In the genomic region with DNA sequence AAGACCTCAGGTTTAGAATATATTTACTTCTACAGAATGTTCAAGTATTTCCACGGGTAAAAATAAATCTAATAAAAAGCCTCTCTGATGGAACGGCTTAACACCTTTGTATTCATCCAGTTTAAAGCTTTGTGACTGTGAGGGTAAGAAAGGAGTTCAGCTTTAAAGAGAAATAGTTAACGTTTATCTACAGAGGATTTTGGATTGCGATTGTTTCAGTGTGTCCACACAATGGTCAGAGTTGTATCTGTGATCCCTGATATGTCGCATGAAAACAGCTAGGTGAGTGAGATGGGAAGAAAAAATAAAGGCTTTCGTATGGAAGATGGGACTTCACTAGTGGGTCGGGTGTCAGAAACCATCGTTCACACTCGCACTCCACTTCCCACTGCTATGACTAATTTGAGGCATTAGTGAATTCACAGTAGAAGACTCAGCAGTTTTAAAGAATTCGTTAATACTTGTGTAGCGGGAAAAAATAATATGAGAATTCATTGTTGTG, we compare ENCODE assay signal across 8 cellular contexts. TPM values are rescaled to one million over a fixed set of nuclear protein-coding genes. Genes with fewer than 3 reads are reported as not detected.
A peak's percentile ranks its signal among the peaks of the same experiment; 100 is the strongest.
DNase-seq lines count a peak whose midpoint lies in the region; ATAC-seq, FAIRE-seq and TF ChIP-seq lines count a peak whose summit lies in the region.

No MANE protein-coding gene starts in this region.

- H3K36me3 Mint-ChIP-seq in Calu3 (ENCODE audit: insufficient read depth, unreplicated experiment), result peaks cover 31% of the 10 kb centered on the region

- TF ChIP-seq EP300 in HepG2 (IDR thresholded peaks at IDR 0.05; ENCODE audit: low read depth in 2 of 2, low read length in 2 of 2) (no peak), HepG2 (CRISPR knock-in tag; IDR thresholded peaks at IDR 0.05; ENCODE audit: borderline replicate concordance) (no peak)

- intact Hi-C loops in Calu3 (cut with micrococcal nuclease; ENCODE audit: unreplicated experiment), result loop anchor here (2.0 to 5.0 kb wide), 2 partner anchors 51 to 78 kb away; no protein-coding TSS in a partner anchor
- intact Hi-C loops in HepG2 (cut with micrococcal nuclease; ENCODE audit: unreplicated experiment), result loop anchor here (2.0 kb wide), 1 partner anchor 54 kb away; no protein-coding TSS in a partner anchor

- no peak for TF ChIP-seq RAD21 in HepG2 (CRISPR knock-in tag; IDR thresholded peaks at IDR 0.05)

- no peaks in the 10 kb centered on the region for H3K27me3 Mint-ChIP-seq in Calu3 (ENCODE audit: unreplicated experiment)

- no peaks in the 10 kb centered on the region for H3K9me3 ChIP-seq in HepG2 (ENCODE audit: low read length)
- H3K9me3 ChIP-seq in thymus (ENCODE audit: control insufficient read depth), result no peaks in the 10 kb centered on the region

- FAIRE-seq in HepG2 (lab: Jason Lieb, UNC), result peak; percentile 53

- peaks cover 27% of the 10 kb centered on the region for H4K20me1 ChIP-seq in HepG2 (ENCODE audit: insufficient read depth, low read length)

- peak overlapping the region; percentile 84 for H3K9ac ChIP-seq in HepG2 (ENCODE audit: insufficient read depth, low read depth, low read length)

- peak overlapping the region; percentile 80 for H3K4me2 ChIP-seq in HepG2 (ENCODE audit: low read depth, low read length)

- H3K4me1 ChIP-seq in HepG2 (ENCODE audit: insufficient read depth, low read length), result peaks cover 50% of the 10 kb centered on the region
- H3K4me1 ChIP-seq in thymus (ENCODE audit: control insufficient read depth, insufficient read depth, low read length), result peaks cover 6% of the 10 kb centered on the region

- H3K27me3 ChIP-seq in HepG2 (ENCODE audit: control insufficient read depth in 1 of 2, insufficient read depth in 2 of 2, low read length in 2 of 2), result no peaks in the 10 kb centered on the region
- peaks cover 12% of the 10 kb centered on the region for H3K27me3 ChIP-seq in thymus (ENCODE audit: control insufficient read depth, insufficient read depth)

- POLR2A ChIA-PET in HepG2 (lab: Yijun Ruan, JAX), result interaction anchor here (1.0 to 5.4 kb wide), 11 partner anchors 11 to 176 kb away, joined by 3 to 70 read pairs (median 5); partner anchors contain the start of genes NFRKB and PRDM10

- DNase-seq in Calu3 (no peak), Kasumi-1 (lab: John Stamatoyannopoulos, UW) (peak; percentile 28 to 68), astrocyte of the hippocampus (ENCODE audit: low read depth, low spot score) (peak; percentile 60), HepG2 (ENCODE audit: low spot score) (peak; percentile 13), HuH-7.5 (ENCODE audit: low spot score) (no peak), NCI-H2196 (lab: John Stamatoyannopoulos, UW; ENCODE audit: unreplicated experiment) (no peak)

- 0 out of 4 replicates have a peak, but pooled peaks of 1 of the 2 experiments have one; percentile 26 for TF ChIP-seq POLR2A in HepG2 (IDR thresholded peaks at IDR 0.05; ENCODE audit: insufficient read depth in 1 of 2, low read depth in 2 of 2, low read length in 2 of 2)

- H3K9me3 Mint-ChIP-seq in Calu3 (ENCODE audit: low read depth, unreplicated experiment), result no peaks in the 10 kb centered on the region

- H3K36me3 ChIP-seq in HepG2 (replicated peaks in 1 of 2; ENCODE audit: control insufficient read depth in 1 of 2, insufficient read depth in 2 of 2, low read length in 2 of 2) (no peaks in the 10 kb centered on the region), thymus (ENCODE audit: control insufficient read depth, insufficient read depth) (no peaks in the 10 kb centered on the region)

- H3K27ac ChIP-seq in HepG2 (ENCODE audit: extremely low read length, insufficient read depth, low read length) (peak overlapping the region; percentile 67), thymus (ENCODE audit: low read depth) (peak overlapping the region; percentile 33)

- no peak overlapping the region for H2AFZ ChIP-seq in HepG2 (ENCODE audit: low read length)

- under 1% methylated on average over 11 of the region's 11 CpGs for WGBS in HepG2 (ENCODE audit: low lambda C conversion rate)
- WGBS in thymus, result 57% methylated on average over 11 of the region's 11 CpGs

- ATAC-seq in HepG2, result no peak
- no peak for ATAC-seq in GM18867 (IDR thresholded peaks at IDR 0.05; ENCODE audit: unreplicated experiment)

- peak overlapping the region; percentile 92 for H3K4me3 Mint-ChIP-seq in Calu3 (ENCODE audit: low read depth, unreplicated experiment)

- peak overlapping the region; percentile 85 for H3K27ac Mint-ChIP-seq in Calu3 (ENCODE audit: unreplicated experiment)

- CTCF ChIA-PET in Calu3 (lab: Charles Lee), result interaction anchor here (0.6 to 1.7 kb wide), 5 partner anchors 44 to 217 kb away, joined by 3 to 7 read pairs (median 5); partner anchors contain the start of gene PRDM10
- CTCF ChIA-PET in HepG2 (lab: Yijun Ruan, JAX; ENCODE audit: low intra/inter-chr PET ratio, low total read pairs), result interaction anchor here (1.4 kb wide), 1 partner anchor 148 kb away, joined by 6 read pairs; no protein-coding TSS in a partner anchor

- H3K4me1 Mint-ChIP-seq in Calu3 (ENCODE audit: low read depth, unreplicated experiment), result peaks cover 28% of the 10 kb centered on the region

- in situ Hi-C loops in HepG2 (cut with HindIII; ENCODE audit: extremely low pct_ligation_motif_present, low pct_unique_long_range_greater_than_20kb), result no loop called here

- BruUV-seq in Calu3 (replicated peaks; lab: Mats Ljungman, UMichigan), result no TSS peak
- BruUV-seq in HepG2 (replicated peaks; lab: Mats Ljungman, UMichigan), result TSS peak; percentile 57

- peak overlapping the region; percentile 76 to 98 (median 97) for H3K4me3 ChIP-seq in HepG2 (replicated peaks in 1 of 3; ENCODE audit: insufficient read depth in 1 of 3, low read depth in 2 of 3, low read length in 3 of 3)
- H3K4me3 ChIP-seq in thymus (ENCODE audit: low read length), result peak overlapping the region; percentile 93

- no peak for TF ChIP-seq CTCF in Calu3 (IDR thresholded peaks at IDR 0.05; ENCODE audit: unreplicated experiment)
- TF ChIP-seq CTCF in HepG2 (CRISPR knock-in tag; IDR thresholded peaks at IDR 0.05), result no peak

- peaks cover 59% of the 10 kb centered on the region for H3K79me2 ChIP-seq in HepG2 (ENCODE audit: insufficient read depth, low read length)

TF ChIP-seq in HepG2, 621 proteins besides CTCF, POLR2A, EP300 and RAD21:
- TF ChIP-seq MAFK (conservative IDR thresholded peaks at IDR 0.05 in 1 of 2, IDR thresholded peaks at IDR 0.05 in 1 of 2; ENCODE audit: low read length in 2 of 2) (peak; percentile 15 to 33; a peak in 2 of 4 replicates), KDM5A (IDR thresholded peaks at IDR 0.05; ENCODE audit: borderline replicate concordance, low read length) (peak; percentile 50; the same call in 1 of the 2 replicates), MAFF (IDR thresholded peaks at IDR 0.05; ENCODE audit: low read depth, low read length) (peak; percentile 41), CCDC6 (CRISPR knock-in tag; IDR thresholded peaks at IDR 0.05) (no peak), MLXIP (CRISPR knock-in tag; IDR thresholded peaks at IDR 0.05; ENCODE audit: borderline replicate concordance) (no peak)

RNA-seq across cellular contexts. Expression of gene APLP2, which starts 1.6 kb away (rescaled TPM):
- total RNA-seq in Calu3 (2022), result 446 and 447 TPM in 2 replicates
- 154 and 315 TPM in 2 replicates for total RNA-seq in HepG2 (2016; rRNA removed; fragmentation: Illumina TruSeq; extraction: Trizol)
- total RNA-seq in HepG2 (2016; cell fraction: cytosol; rRNA removed; fragmentation: Illumina TruSeq; extraction: Trizol; ENCODE audit: low read depth), result 34.6 and 35.6 TPM in 2 replicates
- 137 and 320 TPM in 2 replicates for total RNA-seq in HepG2 (2016; cell fraction: insoluble cytoplasmic fraction; rRNA removed; fragmentation: Illumina TruSeq; extraction: Trizol)
- total RNA-seq in HepG2 (2016; cell fraction: membrane; rRNA removed; fragmentation: Illumina TruSeq; extraction: Trizol), result 41.4 and 45.9 TPM in 2 replicates
- total RNA-seq in HepG2 (2016; cell fraction: nucleus; rRNA removed; fragmentation: Illumina TruSeq; extraction: Trizol), result 264 and 296 TPM in 2 replicates
- 591 and 594 TPM in 2 replicates for polyA plus RNA-seq in HepG2 (2011; rRNA removed)
- polyA plus RNA-seq in HepG2 (2011; cell fraction: cytosol; rRNA removed), result 396 and 486 TPM in 2 replicates
- polyA plus RNA-seq in HepG2 (2011; cell fraction: nucleus; rRNA removed), result 223 and 286 TPM in 2 replicates
- 481 and 597 TPM in 2 replicates for polyA plus RNA-seq in HepG2 (2012)
- 12.9 and 14.3 TPM in 2 replicates for polyA plus RNA-seq in HepG2 (2016; cell fraction: cytosol; fragmentation: Illumina TruSeq; extraction: Trizol; ENCODE audit: low read depth)
- 150 and 155 TPM in 2 replicates for polyA plus RNA-seq in HepG2 (2016; cell fraction: insoluble cytoplasmic fraction; fragmentation: Illumina TruSeq; extraction: Trizol; ENCODE audit: low read depth)
- 25.1 and 29.6 TPM in 2 replicates for polyA plus RNA-seq in HepG2 (2016; cell fraction: membrane; fragmentation: Illumina TruSeq; extraction: Trizol; ENCODE audit: low read depth)
- 409 and 433 TPM in 2 replicates for polyA plus RNA-seq in HepG2 (2016; cell fraction: nucleus; fragmentation: Illumina TruSeq; extraction: Trizol; ENCODE audit: insufficient read depth, low read depth)
- 59.6 and 259 TPM in 2 replicates for polyA minus RNA-seq in HepG2 (2011; rRNA and poly(A)+ RNA removed; ENCODE audit: low replicate concordance)
- 166 and 220 TPM in 2 replicates for polyA minus RNA-seq in HepG2 (2011; cell fraction: cytosol; rRNA and poly(A)+ RNA removed)
- 124 and 168 TPM in 2 replicates for polyA minus RNA-seq in HepG2 (2011; cell fraction: nucleus; rRNA and poly(A)+ RNA removed)
- polyA plus RNA-seq in thymus, result 101 TPM

Comparison
In these comparisons a context has a peak if more than half of its experiments do, and no peak if none do; other contexts are left out.
1. DNase-seq: peak in Kasumi-1 (2 of 2), astrocyte of the hippocampus (single experiment) and HepG2 (single experiment); none in Calu3 (single experiment), HuH-7.5 (single experiment) and NCI-H2196 (single experiment).